Comparison of ENCODE assay signal across 8 cellular contexts in the genomic region with DNA sequence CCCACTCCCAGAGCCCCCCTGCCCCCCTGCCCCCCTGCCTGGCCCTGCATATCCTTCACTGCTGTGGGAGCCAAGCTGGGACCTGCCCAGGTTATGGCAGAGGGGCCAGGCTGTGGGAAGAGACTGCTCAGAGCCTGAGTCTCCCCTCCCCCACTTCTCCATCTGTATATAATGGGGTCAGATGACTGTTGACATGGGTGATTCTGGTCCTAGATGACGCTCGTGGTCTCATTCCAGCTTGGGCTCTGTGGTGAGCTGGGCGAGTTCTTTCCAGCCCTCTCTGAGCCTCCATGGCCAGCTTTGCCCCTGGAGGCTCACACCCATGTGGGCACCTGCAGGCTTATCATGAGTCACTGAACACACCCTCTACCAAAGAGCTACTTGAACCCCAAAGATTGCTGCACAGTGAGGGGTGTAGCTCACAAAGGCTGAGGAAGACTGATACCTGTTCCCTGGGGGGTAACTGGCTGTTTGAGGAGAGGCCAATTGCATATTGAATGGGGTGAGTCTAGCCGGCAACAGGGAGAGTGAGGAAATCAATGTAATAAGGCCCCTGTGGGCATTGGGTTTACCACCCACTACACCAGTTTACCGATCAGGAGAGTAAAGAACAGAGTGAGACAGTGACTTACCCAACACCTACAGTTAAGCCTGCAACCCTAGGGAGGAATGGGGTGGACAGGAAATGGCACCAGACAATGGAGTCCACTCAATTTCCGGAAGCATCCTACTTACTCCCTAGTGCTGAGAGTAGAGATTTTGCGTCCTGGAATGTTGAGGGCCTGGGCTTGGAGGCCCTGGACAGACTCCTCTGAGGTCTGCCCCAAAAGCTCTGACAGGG. TPM values are rescaled to one million over a fixed set of nuclear protein-coding genes. Genes with fewer than 3 reads are reported as not detected.
DNase-seq lines count a peak whose midpoint lies in the region; ATAC-seq lines count a peak whose summit lies in the region.

No MANE protein-coding gene starts in this region.

- H3K4me1 ChIP-seq in ectodermal cell (ENCODE audit: control insufficient read depth, insufficient read depth, low read length), result peaks cover 41% of the 10 kb centered on the region

- H3K27me3 ChIP-seq in ectodermal cell (ENCODE audit: control insufficient read depth, insufficient read depth, low read length, poor library complexity, severe bottlenecking), result no peaks in the 10 kb centered on the region

- H3K4me3 ChIP-seq in ectodermal cell (ENCODE audit: insufficient read depth, low read depth, low read length), result peak overlapping the region; percentile 47

- peak; percentile 54 for DNase-seq in NCI-H345 (lab: John Stamatoyannopoulos, UW)
- DNase-seq in NCI-H345 treated with DMSO at 0.1 percent for 48 hours (lab: John Stamatoyannopoulos, UW; ENCODE audit: unreplicated experiment), result no peak
- DNase-seq in RKO (ENCODE audit: low spot score), result peak; percentile 33
- peak; percentile 56 for DNase-seq in midbrain (lab: John Stamatoyannopoulos, UW)

- 75 to 80% methylated on average over 6 to 7 of the region's 7 CpGs for WGBS in ectodermal cell, 2 experiments

- no peaks in the 10 kb centered on the region for H3K36me3 ChIP-seq in ectodermal cell (ENCODE audit: control insufficient read depth, insufficient read depth, low read length)

- peak overlapping the region; percentile 77 for H3K27ac ChIP-seq in ectodermal cell (ENCODE audit: insufficient read depth, low read depth, low read length, poor library complexity, severe bottlenecking)

- no peak for ATAC-seq in HG02588 (IDR thresholded peaks at IDR 0.05; ENCODE audit: unreplicated experiment)
- no peak for ATAC-seq in HG02970 (IDR thresholded peaks at IDR 0.05; ENCODE audit: low FRiP score, unreplicated experiment)
- ATAC-seq in HG02852 (IDR thresholded peaks at IDR 0.05; ENCODE audit: unreplicated experiment), result no peak

- H3K9me3 ChIP-seq in ectodermal cell (ENCODE audit: control insufficient read depth, low read length), result no peaks in the 10 kb centered on the region

RNA-seq across cellular contexts. Expression of a gene that starts 4.2 kb away (rescaled TPM):
- polyA plus RNA-seq in ectodermal cell (2013, experiment 1 of 4), result 58.8 TPM
- polyA plus RNA-seq in ectodermal cell (2013, experiment 2 of 4), result 65.5 TPM
- polyA plus RNA-seq in ectodermal cell (2013, experiment 3 of 4), result 33.2 TPM
- 43.0 TPM for polyA plus RNA-seq in ectodermal cell (2013, experiment 4 of 4)
